19 cellular contexts compared by ENCODE assay signal in the genomic region with DNA sequence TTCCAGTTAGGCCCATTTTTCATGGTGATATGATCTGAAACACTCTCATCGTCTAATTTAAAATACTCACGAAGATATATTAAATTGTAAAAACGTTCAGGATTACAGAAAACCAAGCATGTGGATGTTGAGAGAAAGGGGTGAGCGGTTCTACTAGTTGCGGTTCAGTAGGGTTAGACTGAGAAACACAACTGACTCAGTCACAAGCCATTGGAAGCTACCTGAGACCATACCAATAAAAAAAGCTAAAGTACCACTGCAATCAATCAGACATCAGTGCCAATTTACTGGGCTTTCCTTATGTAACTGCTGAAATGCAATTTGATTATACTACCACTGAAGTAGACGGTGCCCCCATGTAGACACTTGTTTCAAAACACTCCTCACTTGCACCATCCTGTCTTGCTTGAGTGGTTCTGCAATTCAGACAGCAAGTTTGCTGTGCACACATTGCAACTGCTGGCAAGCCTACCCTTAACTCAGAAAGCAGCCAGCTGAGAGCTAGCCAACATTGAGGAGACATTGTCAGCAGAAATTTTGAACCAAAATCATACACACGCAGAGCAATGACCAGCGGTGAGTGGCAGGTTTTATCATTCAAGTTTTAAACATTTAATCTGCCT.
DNase-seq lines count a peak whose midpoint lies in the region; ATAC-seq and TF ChIP-seq lines count a peak whose summit lies in the region.
"Had no signal": no experiment of that assay in that cellular context is flagged by ENCODE, and none has a peak within 500 bp of the region (broad histone marks: within the 10 kb centered on the region; RNA-seq: fewer than 3 reads in every experiment).

No MANE protein-coding gene starts in this region.

- WGBS in heart left ventricle, 4 donors: 65 to 71% (median 69%) methylated on average over 8 of the region's 8 CpGs

- no peak overlapping the region for H3K4me3 ChIP-seq in heart left ventricle
- H3K4me3 ChIP-seq in fibroblast of the aortic adventitia (ENCODE audit: low read depth, low read length): no peak overlapping the region
- H3K4me3 ChIP-seq: heart right ventricle, pancreas had no signal

- peak; percentile 51 for ATAC-seq in Right ventricle myocardium superior (ENCODE audit: poor library complexity)
- no peak for ATAC-seq in heart left ventricle
- ATAC-seq: activated CD4-positive, CD25-positive, alpha-beta regulatory T cell treated with anti-CD3 and anti-CD28 coated beads, Interleukin-2, amount 50 U/mL, for 24 hours; HCT116; T-cell had no signal

- TF ChIP-seq CTCF in heart left ventricle (IDR thresholded peaks at IDR 0.05) (no peak), fibroblast of the aortic adventitia (IDR thresholded peaks at IDR 0.05; ENCODE audit: insufficient read depth, low read length) (no peak)

- no peaks in the 10 kb centered on the region for H3K9me3 ChIP-seq in heart left ventricle
- H3K9me3 ChIP-seq: heart right ventricle, pancreas had no signal

- no peak overlapping the region for H3K27ac ChIP-seq in heart left ventricle
- H3K27ac ChIP-seq: heart right ventricle, pancreas had no signal

- TF ChIP-seq POLR2A in heart left ventricle (IDR thresholded peaks at IDR 0.05): no peak

- no peaks in the 10 kb centered on the region for H3K36me3 ChIP-seq in heart left ventricle
- H3K36me3 ChIP-seq: heart right ventricle, pancreas had no signal

- intact Hi-C loops in Right ventricle myocardium superior (cut with DNase I) (no loop called here), heart left ventricle (cut with DNase I) (no loop called here)

- no peaks in the 10 kb centered on the region for H3K27me3 ChIP-seq in heart left ventricle
- H3K27me3 ChIP-seq: heart right ventricle, pancreas had no signal

- H3K4me1 ChIP-seq in heart left ventricle: no peaks in the 10 kb centered on the region
- H3K4me1 ChIP-seq: pancreas had no signal

- DNase-seq in Right ventricle myocardium superior: no peak
- DNase-seq in heart left ventricle: no peak
- peak; percentile 74 for DNase-seq in NCI-H774 (lab: John Stamatoyannopoulos, UW)
- DNase-seq in fibroblast of the aortic adventitia (ENCODE audit: low read depth): peak; percentile 42
- DNase-seq in stromal cell of bone marrow (ENCODE audit: low read depth): peak; percentile 25
- no peak for DNase-seq in activated CD8-positive, alpha-beta memory T cell treated with anti-CD3 and anti-CD28 coated beads for 24 hours
- no peak for DNase-seq in D341Med (ENCODE audit: low spot score)
- no peak for DNase-seq in NCI-H2171 treated with DMSO at 0.1 percent for 48 hours (lab: John Stamatoyannopoulos, UW)
- DNase-seq: activated CD8-positive, alpha-beta memory T cell treated with anti-CD3 and anti-CD28 coated beads, Interleukin-2, amount 50 U/mL, for 48 hours; activated naive CD4-positive, alpha-beta T cell treated with anti-CD3 and anti-CD28 coated beads for 36 hours; erythroblast; heart right ventricle; NCI-H1048; NCI-H345; pancreas; stimulated activated naive CD4-positive, alpha-beta T cell; T-cell had no signal

Comparison
In these comparisons a context has a peak if more than half of its experiments do, and no peak if none do; other contexts are left out.
1. DNase-seq: peak in NCI-H774 (single experiment), fibroblast of the aortic adventitia (single experiment) and stromal cell of bone marrow (single experiment); none in Right ventricle myocardium superior (single experiment), heart left ventricle (0 of 5), activated CD8-positive, alpha-beta memory T cell treated with anti-CD3 and anti-CD28 coated beads for 24 hours (single experiment), D341Med (single experiment) and NCI-H2171 treated with DMSO at 0.1 percent for 48 hours (single experiment).